ENCODE assay signal across 17 cellular contexts in the genomic region with DNA sequence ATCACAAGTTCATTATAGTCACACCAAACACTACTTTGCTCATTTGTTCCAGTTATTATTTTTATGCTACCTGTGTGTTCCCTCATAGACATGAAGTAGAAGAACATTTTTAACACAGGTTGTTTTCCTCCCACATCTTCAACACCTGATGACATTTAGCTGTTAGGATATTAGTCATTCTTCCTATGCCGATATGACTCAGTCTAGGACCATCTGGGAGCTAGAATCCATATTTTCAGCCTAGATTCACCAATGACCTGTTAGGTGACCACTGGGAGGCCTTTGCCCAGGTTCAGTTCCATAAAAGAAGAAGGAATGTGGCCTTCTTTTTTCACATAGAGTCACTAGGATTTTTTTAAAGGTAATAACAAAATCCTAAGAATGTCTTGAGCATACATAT.
DNase-seq lines count a peak whose midpoint lies in the region; ATAC-seq, FAIRE-seq and TF ChIP-seq lines count a peak whose summit lies in the region.
"Had no signal": no experiment of that assay in that cellular context is flagged by ENCODE, and none has a peak within 500 bp of the region (broad histone marks: within the 10 kb centered on the region; RNA-seq: fewer than 3 reads in every experiment).

No MANE protein-coding gene starts in this region.

- TF ChIP-seq CTCF in RWPE2 (IDR thresholded peaks at IDR 0.05; ENCODE audit: poor library complexity, severe bottlenecking) (no peak), foreskin keratinocyte (conservative IDR thresholded peaks at IDR 0.05) (no peak), D721Med (IDR thresholded peaks at IDR 0.05; ENCODE audit: insufficient read depth, missing control alignments) (no peak)

- H3K27me3 ChIP-seq in RWPE2 (ENCODE audit: insufficient read depth, poor library complexity, severe bottlenecking): peaks cover 4% of the 10 kb centered on the region
- H3K27me3 ChIP-seq in foreskin keratinocyte: no peaks in the 10 kb centered on the region

- no peaks in the 10 kb centered on the region for H3K9me3 ChIP-seq in RWPE2 (ENCODE audit: severe bottlenecking)

- DNase-seq in Daoy (ENCODE audit: low read depth): peak; percentile 19
- DNase-seq in HPDE6-E6E7 (ENCODE audit: extremely low spot score): peak; percentile 42
- no peak for DNase-seq in RWPE2 (ENCODE audit: low spot score)
- peak in 1 of 2 donors; percentile 6 for DNase-seq in foreskin keratinocyte
- no peak for DNase-seq in DMS79 (lab: John Stamatoyannopoulos, UW)
- no peak for DNase-seq in D721Med (ENCODE audit: insufficient read length, low spot score)
- DNase-seq in activated CD4-positive, CD25-positive, alpha-beta regulatory T cell treated with anti-CD3 and anti-CD28 coated beads, Interleukin-2, amount 50 U/mL, for 72 hours: no peak
- DNase-seq: C1 segment of cervical spinal cord; CD8-positive, alpha-beta memory T cell; DND-41; GF-D8; GOT3; NCI-H1105 treated with DMSO at 0.1 percent for 48 hours; NCI-H187 treated with DMSO at 0.1 percent for 48 hours; NCI-H446; SIG-M5 had no signal

- peak; percentile 59; the same call in 2 of the 3 replicates for ATAC-seq in RWPE2 (ENCODE audit: low read depth)
- ATAC-seq in foreskin keratinocyte: peak; percentile 27
- ATAC-seq: K562 had no signal

- FAIRE-seq in D721Med (lab: Jason Lieb, UNC): no peak
- FAIRE-seq: K562 had no signal

- H3K36me3 ChIP-seq in RWPE2 (ENCODE audit: low read depth): no peaks in the 10 kb centered on the region

- no peaks in the 10 kb centered on the region for H3K4me1 ChIP-seq in RWPE2 (ENCODE audit: insufficient read depth, poor library complexity, severe bottlenecking)
- H3K4me1 ChIP-seq in foreskin keratinocyte: no peaks in the 10 kb centered on the region

- no peak overlapping the region for H3K27ac ChIP-seq in RWPE2 (ENCODE audit: poor library complexity, severe bottlenecking)
- H3K27ac ChIP-seq in foreskin keratinocyte: no peak overlapping the region

- no peak overlapping the region for H3K4me3 ChIP-seq in RWPE2 (ENCODE audit: severe bottlenecking)
- H3K4me3 ChIP-seq: K562 had no signal

Comparison
In these comparisons a context has a peak if more than half of its experiments do, and no peak if none do; other contexts are left out.
1. DNase-seq: peak in Daoy (single experiment) and HPDE6-E6E7 (single experiment); none in RWPE2 (single experiment), DMS79 (single experiment), D721Med (single experiment) and activated CD4-positive, CD25-positive, alpha-beta regulatory T cell treated with anti-CD3 and anti-CD28 coated beads, Interleukin-2, amount 50 U/mL, for 72 hours (single experiment).